8 cellular contexts compared by ENCODE assay signal in genomic region chr5:108379722-108380530, GRCh38. TPM values are rescaled to one million over a fixed set of nuclear protein-coding genes. Genes with fewer than 3 reads are reported as not detected.
DNase-seq lines count a peak whose midpoint lies in the region; TF ChIP-seq lines count a peak whose summit lies in the region.

No MANE protein-coding gene starts in this region.

- POLR2A ChIA-PET in AG04450 (lab: Yijun Ruan, JAX), result no interaction called here

- DNase-seq in AG04450 (ENCODE audit: low read depth, low spot score) (no peak), HT1080 (ENCODE audit: low read depth) (peak; percentile 23), amniotic epithelial cell (ENCODE audit: low read depth) (peak; percentile 32), left kidney (ENCODE audit: low read depth, low spot score) (peak; percentile 32), NCI-H524 treated with DMSO at 0.1 percent for 48 hours (lab: John Stamatoyannopoulos, UW) (no peak), HPDE6-E6E7 (ENCODE audit: extremely low spot score) (no peak), C1 segment of cervical spinal cord (lab: John Stamatoyannopoulos, UW) (no peak)

- H3K4me1 ChIP-seq in thymus (ENCODE audit: control insufficient read depth, insufficient read depth, low read length), result peaks cover 3% of the 10 kb centered on the region

- TF ChIP-seq CTCF in AG04450 (IDR thresholded peaks at IDR 0.05; ENCODE audit: low read depth, low read length), result no peak

- H3K27me3 ChIP-seq in AG04450 (ENCODE audit: control insufficient read depth, insufficient read depth, low read length) (no peaks in the 10 kb centered on the region), thymus (ENCODE audit: control insufficient read depth, insufficient read depth) (no peaks in the 10 kb centered on the region)

- CTCF ChIA-PET in AG04450 (lab: Charles Lee), result interaction anchor here (0.9 kb wide), 1 partner anchor 119 kb away, joined by 6 read pairs; no protein-coding TSS in a partner anchor

- H3K27ac ChIP-seq in AG04450 (ENCODE audit: low read depth, low read length) (no peak overlapping the region), thymus (ENCODE audit: low read depth) (no peak overlapping the region)

- peak overlapping the region; percentile 82 for H3K4me3 ChIP-seq in AG04450 (ENCODE audit: low read depth, low read length)
- peak overlapping the region; percentile 97 for H3K4me3 ChIP-seq in thymus (ENCODE audit: low read length)

- H3K9me3 ChIP-seq in AG04450 (ENCODE audit: control insufficient read depth, insufficient read depth, low read length) (peaks cover 2% of the 10 kb centered on the region; the same call in 1 of the 2 replicates), thymus (ENCODE audit: control insufficient read depth) (no peaks in the 10 kb centered on the region)

- WGBS in thymus, result 23% methylated on average over 8 of the region's 8 CpGs

- no peaks in the 10 kb centered on the region for H3K36me3 ChIP-seq in thymus (ENCODE audit: control insufficient read depth, insufficient read depth)

RNA-seq across cellular contexts. Expression of gene FBXL17, which starts 2.0 kb away (rescaled TPM):
- polyA plus RNA-seq in AG04450 (2011; rRNA removed) (7.9 and 9.4 TPM in 2 replicates), thymus (12.3 TPM)
- polyA minus RNA-seq in AG04450 (2011; rRNA and poly(A)+ RNA removed), result 10.9 and 16.4 TPM in 2 replicates
- total RNA-seq in HT1080 (2014; rRNA removed; shearing (Covaris generic)), result 4.5 and 6.6 TPM in 2 replicates
- polyA plus RNA-seq in HT1080 (2015; cell fraction: cytosol; rRNA removed), result 7.2 and 9.3 TPM in 2 replicates
- polyA plus RNA-seq in HT1080 (2015; cell fraction: nucleus; rRNA removed), result 6.5 and 10.4 TPM in 2 replicates

Comparison
In these comparisons a context has a peak if more than half of its experiments do, and no peak if none do; other contexts are left out.
1. DNase-seq: peak in HT1080 (single experiment), amniotic epithelial cell (single experiment) and left kidney (single experiment); none in AG04450 (single experiment), NCI-H524 treated with DMSO at 0.1 percent for 48 hours (single experiment), HPDE6-E6E7 (single experiment) and C1 segment of cervical spinal cord (0 of 14).